11 cellular contexts compared by ENCODE assay signal in genomic region chr6:15063253-15063853, GRCh38.
DNase-seq lines count a peak whose midpoint lies in the region; ATAC-seq, FAIRE-seq and TF ChIP-seq lines count a peak whose summit lies in the region.
"Had no signal": no experiment of that assay in that cellular context is flagged by ENCODE, and none has a peak within 500 bp of the region (broad histone marks: within the 10 kb centered on the region; RNA-seq: fewer than 3 reads in every experiment).

No MANE protein-coding gene starts in this region.

- no peak overlapping the region for H3K27ac ChIP-seq in gastroesophageal sphincter

- DNase-seq in SIG-M5 (lab: John Stamatoyannopoulos, UW) (peak; percentile 41), putamen (ENCODE audit: low spot score) (peak; percentile 14), activated T-cell treated with anti-CD3 and anti-CD28 coated beads for 4 hours (no peak), frontal cortex (ENCODE audit: low spot score in 2 of 2) (no peak)
- DNase-seq in activated naive CD8-positive, alpha-beta T cell treated with anti-CD3 and anti-CD28 coated beads for 36 hours: no peak
- DNase-seq: Calu3 had no signal

- FAIRE-seq in frontal cortex (lab: Jason Lieb, UNC): no peak
- FAIRE-seq: colon, islet of Langerhans had no signal

- H3K4me3 ChIP-seq in gastroesophageal sphincter: no peak overlapping the region

- no peak for TF ChIP-seq POLR2A in gastroesophageal sphincter (IDR thresholded peaks at IDR 0.05)

- no peaks in the 10 kb centered on the region for H3K27me3 Mint-ChIP-seq in activated naive CD8-positive, alpha-beta T cell treated with anti-CD3 and anti-CD28 coated beads for 36 hours

- no peaks in the 10 kb centered on the region for H3K4me1 ChIP-seq in gastroesophageal sphincter

- WGBS in gastroesophageal sphincter (ENCODE audit: low coverage in 1 of 2), 2 donors: 77 to 90% methylated on average over 1 to 2 of the region's 7 CpGs

- H3K36me3 ChIP-seq in gastroesophageal sphincter: no peaks in the 10 kb centered on the region

- no peaks in the 10 kb centered on the region for H3K9me3 Mint-ChIP-seq in activated naive CD8-positive, alpha-beta T cell treated with anti-CD3 and anti-CD28 coated beads for 36 hours

- H3K27me3 ChIP-seq in gastroesophageal sphincter: no peaks in the 10 kb centered on the region

- no peaks in the 10 kb centered on the region for H3K9me3 ChIP-seq in gastroesophageal sphincter

- TF ChIP-seq CTCF in gastroesophageal sphincter (IDR thresholded peaks at IDR 0.05): no peak

- no peak overlapping the region for H3K27ac Mint-ChIP-seq in activated naive CD8-positive, alpha-beta T cell treated with anti-CD3 and anti-CD28 coated beads for 36 hours

- TF ChIP-seq EP300 in gastroesophageal sphincter (IDR thresholded peaks at IDR 0.05): no peak

- H3K4me3 Mint-ChIP-seq in activated naive CD8-positive, alpha-beta T cell treated with anti-CD3 and anti-CD28 coated beads for 36 hours: no peak overlapping the region

- ATAC-seq in GM18868 (IDR thresholded peaks at IDR 0.05; ENCODE audit: unreplicated experiment) (peak; percentile 42), gastroesophageal sphincter (peak; percentile 22), HG02973 (IDR thresholded peaks at IDR 0.05; ENCODE audit: unreplicated experiment) (no peak)

- no peaks in the 10 kb centered on the region for H3K36me3 Mint-ChIP-seq in activated naive CD8-positive, alpha-beta T cell treated with anti-CD3 and anti-CD28 coated beads for 36 hours

- H3K4me1 Mint-ChIP-seq in activated naive CD8-positive, alpha-beta T cell treated with anti-CD3 and anti-CD28 coated beads for 36 hours: no peaks in the 10 kb centered on the region

Comparison
In these comparisons a context has a peak if more than half of its experiments do, and no peak if none do; other contexts are left out.
1. DNase-seq: peak in SIG-M5 (single experiment) and putamen (single experiment); none in activated naive CD8-positive, alpha-beta T cell treated with anti-CD3 and anti-CD28 coated beads for 36 hours (single experiment), activated T-cell treated with anti-CD3 and anti-CD28 coated beads for 4 hours (single experiment) and frontal cortex (0 of 2).